In genomic region chr10:130233426-130233825, GRCh38 we compare ENCODE assay signal across 15 cellular contexts.
DNase-seq lines count a peak whose midpoint lies in the region; ATAC-seq and TF ChIP-seq lines count a peak whose summit lies in the region.
"Had no signal": no experiment of that assay in that cellular context is flagged by ENCODE, and none has a peak within 500 bp of the region (broad histone marks: within the 10 kb centered on the region; RNA-seq: fewer than 3 reads in every experiment).

No MANE protein-coding gene starts in this region.

- H3K4me1 ChIP-seq in spleen = no peaks in the 10 kb centered on the region

- H3K36me3 Mint-ChIP-seq in T-helper 17 cell (ENCODE audit: low read depth) = no peaks in the 10 kb centered on the region
- H3K36me3 Mint-ChIP-seq: CD14-positive monocyte; CD8-positive, alpha-beta T cell had no signal

- WGBS in spleen, 5 donors = 77 to 93% (median 87%) methylated on average over 8 of the region's 8 CpGs

- intact Hi-C loops in spleen (cut with DNase I; ENCODE audit: low total_unique reads) = no loop called here

- ATAC-seq in T-helper 17 cell (no peak), GM21447 (IDR thresholded peaks at IDR 0.05; ENCODE audit: unreplicated experiment) (no peak)
- ATAC-seq: CD8-positive, alpha-beta T cell had no signal

- H3K27ac ChIP-seq in coronary artery = no peak overlapping the region
- H3K27ac ChIP-seq in spleen = no peak overlapping the region

- H3K9me3 ChIP-seq in T-helper 17 cell (ENCODE audit: control insufficient read depth, low read length, poor library complexity, severe bottlenecking) (no peaks in the 10 kb centered on the region), spleen (peaks cover 0 to 19% (median under 1%) of the 10 kb centered on the region in 8 donors)

- no peak for TF ChIP-seq CTCF in coronary artery (IDR thresholded peaks at IDR 0.05)
- no peak for TF ChIP-seq CTCF in spleen (IDR thresholded peaks at IDR 0.05 in 8 of 11, conservative IDR thresholded peaks at IDR 0.05 in 3 of 11)

- H3K4me3 Mint-ChIP-seq in T-helper 17 cell = peak overlapping the region; percentile 1
- H3K4me3 Mint-ChIP-seq: CD14-positive monocyte; CD8-positive, alpha-beta T cell; HFFc6 had no signal

- no peaks in the 10 kb centered on the region for H3K27me3 Mint-ChIP-seq in T-helper 17 cell

- TF ChIP-seq POLR2A in spleen (IDR thresholded peaks at IDR 0.05) = no peak

- DNase-seq in T-helper 17 cell (no peak), coronary artery (ENCODE audit: low spot score) (peak; percentile 36), mesenteric fat pad (ENCODE audit: low spot score) (peak; percentile 43), spleen (peak; percentile 27), AG08395 (ENCODE audit: low spot score) (no peak), activated T-cell treated with anti-CD3 and anti-CD28 coated beads for 4 hours (no peak), Ammon's horn (ENCODE audit: low spot score) (no peak)
- DNase-seq: COR-L47, DND-41, GDM1, HCEC 1CT, HFFc6 had no signal

- H3K27me3 ChIP-seq in spleen (replicated peaks in 1 of 7) = no peaks in the 10 kb centered on the region

- no peaks in the 10 kb centered on the region for H3K36me3 ChIP-seq in spleen

- H3K27ac Mint-ChIP-seq in T-helper 17 cell = no peak overlapping the region
- H3K27ac Mint-ChIP-seq: CD14-positive monocyte; CD8-positive, alpha-beta T cell; HFFc6 had no signal

- no peak overlapping the region for H3K4me3 ChIP-seq in coronary artery
- no peak overlapping the region for H3K4me3 ChIP-seq in spleen

- H3K4me1 Mint-ChIP-seq in T-helper 17 cell = no peaks in the 10 kb centered on the region
- H3K4me1 Mint-ChIP-seq: CD14-positive monocyte had no signal

Comparison
In these comparisons a context has a peak if more than half of its experiments do, and no peak if none do; other contexts are left out.
1. DNase-seq: peak in coronary artery (single experiment), mesenteric fat pad (single experiment) and spleen (single experiment); none in T-helper 17 cell (0 of 3), AG08395 (single experiment), activated T-cell treated with anti-CD3 and anti-CD28 coated beads for 4 hours (single experiment) and Ammon's horn (single experiment).